2 cellular contexts compared by ENCODE assay signal in genomic region chr20:53284141-53285055, GRCh38.
TF ChIP-seq lines count a peak whose summit lies in the region.

No MANE protein-coding gene starts in this region.

TF ChIP-seq in GM23338, 12 proteins besides CTCF, POLR2A, EP300 and RAD21 (continued from another document):
- no peak for TF ChIP-seq ZNF462 (CRISPR knock-in tag; IDR thresholded peaks at IDR 0.05)
- TF ChIP-seq, protein P1, sequence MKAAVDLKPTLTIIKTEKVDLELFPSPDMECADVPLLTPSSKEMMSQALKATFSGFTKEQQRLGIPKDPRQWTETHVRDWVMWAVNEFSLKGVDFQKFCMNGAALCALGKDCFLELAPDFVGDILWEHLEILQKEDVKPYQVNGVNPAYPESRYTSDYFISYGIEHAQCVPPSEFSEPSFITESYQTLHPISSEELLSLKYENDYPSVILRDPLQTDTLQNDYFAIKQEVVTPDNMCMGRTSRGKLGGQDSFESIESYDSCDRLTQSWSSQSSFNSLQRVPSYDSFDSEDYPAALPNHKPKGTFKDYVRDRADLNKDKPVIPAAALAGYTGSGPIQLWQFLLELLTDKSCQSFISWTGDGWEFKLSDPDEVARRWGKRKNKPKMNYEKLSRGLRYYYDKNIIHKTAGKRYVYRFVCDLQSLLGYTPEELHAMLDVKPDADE (IDR thresholded peaks at IDR 0.05), result no peak
- no peak for TF ChIP-seq CREB1 (CRISPR knock-in tag; IDR thresholded peaks at IDR 0.05; ENCODE audit: low read depth)
- TF ChIP-seq JUNB (IDR thresholded peaks at IDR 0.05; ENCODE audit: unreplicated experiment), result no peak
- TF ChIP-seq, protein P2, sequence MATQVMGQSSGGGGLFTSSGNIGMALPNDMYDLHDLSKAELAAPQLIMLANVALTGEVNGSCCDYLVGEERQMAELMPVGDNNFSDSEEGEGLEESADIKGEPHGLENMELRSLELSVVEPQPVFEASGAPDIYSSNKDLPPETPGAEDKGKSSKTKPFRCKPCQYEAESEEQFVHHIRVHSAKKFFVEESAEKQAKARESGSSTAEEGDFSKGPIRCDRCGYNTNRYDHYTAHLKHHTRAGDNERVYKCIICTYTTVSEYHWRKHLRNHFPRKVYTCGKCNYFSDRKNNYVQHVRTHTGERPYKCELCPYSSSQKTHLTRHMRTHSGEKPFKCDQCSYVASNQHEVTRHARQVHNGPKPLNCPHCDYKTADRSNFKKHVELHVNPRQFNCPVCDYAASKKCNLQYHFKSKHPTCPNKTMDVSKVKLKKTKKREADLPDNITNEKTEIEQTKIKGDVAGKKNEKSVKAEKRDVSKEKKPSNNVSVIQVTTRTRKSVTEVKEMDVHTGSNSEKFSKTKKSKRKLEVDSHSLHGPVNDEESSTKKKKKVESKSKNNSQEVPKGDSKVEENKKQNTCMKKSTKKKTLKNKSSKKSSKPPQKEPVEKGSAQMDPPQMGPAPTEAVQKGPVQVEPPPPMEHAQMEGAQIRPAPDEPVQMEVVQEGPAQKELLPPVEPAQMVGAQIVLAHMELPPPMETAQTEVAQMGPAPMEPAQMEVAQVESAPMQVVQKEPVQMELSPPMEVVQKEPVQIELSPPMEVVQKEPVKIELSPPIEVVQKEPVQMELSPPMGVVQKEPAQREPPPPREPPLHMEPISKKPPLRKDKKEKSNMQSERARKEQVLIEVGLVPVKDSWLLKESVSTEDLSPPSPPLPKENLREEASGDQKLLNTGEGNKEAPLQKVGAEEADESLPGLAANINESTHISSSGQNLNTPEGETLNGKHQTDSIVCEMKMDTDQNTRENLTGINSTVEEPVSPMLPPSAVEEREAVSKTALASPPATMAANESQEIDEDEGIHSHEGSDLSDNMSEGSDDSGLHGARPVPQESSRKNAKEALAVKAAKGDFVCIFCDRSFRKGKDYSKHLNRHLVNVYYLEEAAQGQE (IDR thresholded peaks at IDR 0.05; ENCODE audit: unreplicated experiment), result no peak
- TF ChIP-seq POLR2AphosphoS5 (IDR thresholded peaks at IDR 0.05; ENCODE audit: low read depth), result no peak
- TF ChIP-seq NANOG (IDR thresholded peaks at IDR 0.05; ENCODE audit: borderline replicate concordance), result no peak

TF ChIP-seq in H1, 55 proteins besides CTCF, POLR2A, EP300 and RAD21 (continued from another document):
- no peak for TF ChIP-seq EZH2 (IDR thresholded peaks at IDR 0.05; ENCODE audit: low read depth, low read length, severe bottlenecking)
- TF ChIP-seq BACH1 (IDR thresholded peaks at IDR 0.05; ENCODE audit: low read length), result no peak
